In the genomic region with DNA sequence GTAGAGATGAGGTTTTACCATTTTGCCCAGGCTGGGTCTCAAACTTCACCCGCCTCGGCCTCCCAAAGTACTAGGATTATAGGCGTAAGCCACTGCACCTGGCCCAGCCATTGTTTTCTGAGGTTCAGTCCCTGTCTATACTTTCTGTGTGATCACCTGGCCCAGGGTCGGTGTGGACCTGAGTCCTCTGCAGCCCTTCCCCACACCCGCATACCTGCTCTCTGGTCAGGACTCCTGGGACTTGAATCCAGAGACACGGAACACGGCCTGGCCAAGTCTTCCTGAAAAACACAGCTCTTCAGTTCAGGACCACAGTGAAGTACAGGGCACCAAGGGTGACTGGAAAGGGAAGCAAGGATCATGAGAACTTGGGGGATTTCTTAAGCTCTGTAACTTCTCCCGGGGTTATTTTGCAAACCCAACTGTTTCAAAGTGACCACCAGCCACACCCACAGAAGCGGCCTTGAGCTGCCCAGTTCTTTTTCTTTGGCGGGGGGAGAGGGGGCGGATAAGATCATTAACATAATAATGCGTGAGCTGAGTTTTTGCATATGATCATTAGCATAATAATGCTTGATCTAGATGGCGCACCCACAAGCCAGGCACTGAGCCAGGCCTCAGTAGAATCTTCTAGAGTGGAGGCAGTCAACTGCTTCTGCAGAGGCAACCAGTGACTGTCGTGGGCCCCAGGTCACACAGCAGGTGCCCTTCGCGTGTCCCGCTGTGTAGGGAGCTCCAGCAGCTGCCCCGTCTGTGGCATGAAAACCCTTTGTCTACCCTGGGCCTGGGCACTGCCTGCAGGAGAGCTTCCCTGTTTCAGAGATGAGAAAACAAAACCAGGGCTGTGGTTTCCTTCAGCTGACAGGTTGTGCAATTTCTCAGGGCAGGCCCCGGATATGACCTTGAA, we compare ENCODE assay signal across 1 cellular context.
TF ChIP-seq lines count a peak whose summit lies in the region.

No MANE protein-coding gene starts in this region.

TF ChIP-seq in endothelial cell of umbilical vein, 7 proteins besides CTCF, POLR2A, EP300 and RAD21 (continued from another document):
- TF ChIP-seq MYC (IDR thresholded peaks at IDR 0.05; ENCODE audit: low read depth, low read length), result no peak
- TF ChIP-seq, protein P1, sequence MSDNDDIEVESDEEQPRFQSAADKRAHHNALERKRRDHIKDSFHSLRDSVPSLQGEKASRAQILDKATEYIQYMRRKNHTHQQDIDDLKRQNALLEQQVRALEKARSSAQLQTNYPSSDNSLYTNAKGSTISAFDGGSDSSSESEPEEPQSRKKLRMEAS (IDR thresholded peaks at IDR 0.05; ENCODE audit: insufficient read depth, insufficient read length), result no peak
TF ChIP-seq in endothelial cell of umbilical vein: peak in this region for 0.
